In the genomic region with DNA sequence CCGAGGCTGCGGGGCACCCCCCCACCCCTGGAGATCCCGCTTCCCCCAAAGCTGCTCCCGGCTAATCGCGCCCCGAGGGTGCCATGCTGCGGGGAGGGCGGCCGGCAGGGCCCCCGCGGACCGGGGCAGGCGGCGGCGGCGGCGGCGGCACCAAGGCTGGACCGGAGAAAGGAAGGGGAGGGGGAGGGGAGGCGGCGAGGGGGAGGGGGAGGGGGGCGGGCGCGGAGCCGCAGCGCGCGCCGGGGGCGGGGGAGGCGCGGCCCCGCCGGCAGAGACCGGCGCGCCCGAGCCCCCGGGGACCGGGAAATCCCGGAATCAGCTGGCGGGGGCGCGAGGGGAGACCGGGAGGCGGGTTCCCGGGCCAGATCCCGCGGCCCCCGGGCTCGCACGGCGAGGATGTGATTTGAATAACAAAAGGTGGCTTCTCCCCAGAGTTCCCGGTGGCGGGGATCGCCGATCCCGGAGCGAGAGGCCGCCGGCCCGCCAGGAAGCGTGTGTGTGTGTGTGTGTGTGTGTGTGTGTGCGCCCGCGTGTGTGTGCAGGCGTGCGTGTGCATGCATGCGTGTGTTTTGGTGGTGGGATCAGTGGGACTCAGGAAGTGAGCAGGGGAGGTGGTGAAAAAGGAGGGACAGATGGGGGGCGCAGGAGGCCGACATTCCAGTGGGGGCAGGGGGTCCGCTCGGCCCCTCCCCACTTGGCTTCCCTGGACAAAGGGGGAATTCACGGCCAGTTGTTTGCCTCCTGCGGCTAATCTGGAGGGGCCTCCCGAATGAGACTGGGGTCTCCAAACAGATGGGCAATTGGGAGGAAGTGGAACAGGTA, we compare ENCODE assay signal across 8 cellular contexts.
DNase-seq lines count a peak whose midpoint lies in the region; ATAC-seq and TF ChIP-seq lines count a peak whose summit lies in the region.

No MANE protein-coding gene starts in this region.

- DNase-seq in DMS53 (lab: John Stamatoyannopoulos, UW), result peak; percentile 90
- peak; percentile 44 for DNase-seq in LHCN-M2 (ENCODE audit: low read depth)
- peak; percentile 7 to 18 for DNase-seq in activated CD4-positive, alpha-beta T cell treated with anti-CD3 and anti-CD28 coated beads for 24 hours (ENCODE audit: low read depth in 2 of 2)
- DNase-seq in colonic mucosa, result peak; percentile 47
- peak; percentile 54 to 68 (median 68) for DNase-seq in right lobe of liver
- peak in 2 of 3 experiments; percentile 3 to 21 for DNase-seq in stimulated activated CD4-positive, alpha-beta T cell treated with anti-CD3 and anti-CD28 coated beads, TNF-alpha, amount 100 ng/mL, for 4 hours (ENCODE audit: low read depth in 3 of 3)
- no peak for DNase-seq in NK-92 treated with Interleukin-12 subunit alpha and Interleukin-12 subunit beta, amount 100 ng/mL, for 24 hours (lab: John Stamatoyannopoulos, UW)

- ATAC-seq in right lobe of liver, result peak; percentile 51 to 60 (median 56)
- ATAC-seq in HG03432 (IDR thresholded peaks at IDR 0.05; ENCODE audit: unreplicated experiment), result no peak

- H3K4me1 ChIP-seq in colonic mucosa (no peaks in the 10 kb centered on the region), right lobe of liver (no peaks in the 10 kb centered on the region)

- no peaks in the 10 kb centered on the region for H3K36me3 ChIP-seq in colonic mucosa
- H3K36me3 ChIP-seq in right lobe of liver, result no peaks in the 10 kb centered on the region

- no peak overlapping the region for H3K27ac ChIP-seq in colonic mucosa
- H3K27ac ChIP-seq in right lobe of liver, result peak overlapping the region; percentile 33 to 81 (median 40)

- TF ChIP-seq POLR2A in right lobe of liver (IDR thresholded peaks at IDR 0.05), result no peak

- H3K9me3 ChIP-seq in colonic mucosa (no peaks in the 10 kb centered on the region), right lobe of liver (no peaks in the 10 kb centered on the region)

- H3K9ac ChIP-seq in colonic mucosa (ENCODE audit: low read depth in 2 of 2, low read length in 2 of 2), result peak overlapping the region; percentile 36 to 53

- no peaks in the 10 kb centered on the region for H3K27me3 ChIP-seq in colonic mucosa
- H3K27me3 ChIP-seq in right lobe of liver, result no peaks in the 10 kb centered on the region

- intact Hi-C loops in colonic mucosa (cut with DNase I) (no loop called here), right lobe of liver (cut with DNase I) (no loop called here)

- H3K4me3 ChIP-seq in colonic mucosa (peak overlapping the region; percentile 68), right lobe of liver (peak overlapping the region; percentile 61 to 67 (median 65))

- 0% methylated on average over 7 of the region's 77 CpGs for WGBS in right lobe of liver (ENCODE audit: insufficient coverage, low coverage, low lambda C conversion rate, missing lambda C conversion rate)

- TF ChIP-seq CTCF in colonic mucosa (IDR thresholded peaks at IDR 0.05) (no peak), right lobe of liver (IDR thresholded peaks at IDR 0.05) (no peak)
